Comparison of ENCODE assay signal across 19 cellular contexts in genomic region chrX:465418-465817, GRCh38.
A peak's percentile ranks its signal among the peaks of the same experiment; 100 is the strongest.
DNase-seq lines count a peak whose midpoint lies in the region; ATAC-seq and TF ChIP-seq lines count a peak whose summit lies in the region.
"Had no signal": no experiment of that assay in that cellular context is flagged by ENCODE, and none has a peak within 500 bp of the region (broad histone marks: within the 10 kb centered on the region; RNA-seq: fewer than 3 reads in every experiment).

No MANE protein-coding gene starts in this region.

- TF ChIP-seq POLR2A in sigmoid colon (IDR thresholded peaks at IDR 0.05) = no peak

- H3K4me3 Mint-ChIP-seq in brain = peak overlapping the region in 1 of 5 experiments; percentile 24
- H3K4me3 Mint-ChIP-seq in endodermal cell = no peak overlapping the region
- H3K4me3 Mint-ChIP-seq in nephron progenitor cell = no peak overlapping the region
- H3K4me3 Mint-ChIP-seq: CD4-positive, alpha-beta memory T cell; HFFc6 had no signal

- intact Hi-C loops in sigmoid colon (cut with DNase I) = no loop called here

- H3K9me3 Mint-ChIP-seq in brain (peaks cover 0 to 70% (median 17%) of the 10 kb centered on the region in 5 experiments), endodermal cell (peaks cover 7% of the 10 kb centered on the region), nephron progenitor cell (peaks cover 5% of the 10 kb centered on the region)

- H3K27me3 Mint-ChIP-seq in brain (peaks cover 3% of the 10 kb centered on the region), endodermal cell (ENCODE audit: insufficient read depth) (no peaks in the 10 kb centered on the region), nephron progenitor cell (ENCODE audit: low read depth, poor library complexity) (peaks cover 8% of the 10 kb centered on the region)
- H3K27me3 Mint-ChIP-seq: CD4-positive, alpha-beta memory T cell had no signal

- peak; percentile 22 for DNase-seq in endodermal cell
- DNase-seq in nephron progenitor cell = no peak
- DNase-seq in sigmoid colon = peak; percentile 28
- DNase-seq in SIG-M5 treated with dmso at 0.1 percent for 504 hours (lab: John Stamatoyannopoulos, UW; ENCODE audit: unreplicated experiment) = no peak
- DNase-seq in NCI-H187 (lab: John Stamatoyannopoulos, UW) = no peak
- DNase-seq in DMS 273 treated with DMSO at 0.1 percent for 48 hours (lab: John Stamatoyannopoulos, UW) = no peak
- DNase-seq: C1 segment of cervical spinal cord; Calu3; CD4-positive, alpha-beta memory T cell; COR-L47; DMS79; EL; GDM1; GOT3; HFFc6 had no signal

- ATAC-seq in GM19351 (IDR thresholded peaks at IDR 0.05; ENCODE audit: unreplicated experiment) = no peak
- ATAC-seq: GM12878 had no signal

- TF ChIP-seq CTCF in brain (conservative IDR thresholded peaks at IDR 0.05) = no peak
- no peak for TF ChIP-seq CTCF in endodermal cell (conservative IDR thresholded peaks at IDR 0.05)
- no peak for TF ChIP-seq CTCF in nephron progenitor cell (IDR thresholded peaks at IDR 0.05)
- no peak for TF ChIP-seq CTCF in sigmoid colon (IDR thresholded peaks at IDR 0.05)

- H3K27me3 ChIP-seq in endodermal cell (ENCODE audit: control insufficient read depth, insufficient read depth, low read length, poor library complexity, severe bottlenecking) = no peaks in the 10 kb centered on the region
- H3K27me3 ChIP-seq in sigmoid colon = peaks cover 0 to 27% (median 0%) of the 10 kb centered on the region in 3 donors

- H3K9me3 ChIP-seq in endodermal cell (ENCODE audit: control insufficient read depth, low read length) (no peaks in the 10 kb centered on the region), sigmoid colon (peaks cover 0 to 6% (median 0%) of the 10 kb centered on the region in 4 donors)
- H3K9me3 ChIP-seq: HAP-1 had no signal

- no peaks in the 10 kb centered on the region for H3K36me3 Mint-ChIP-seq in brain
- no peaks in the 10 kb centered on the region for H3K36me3 Mint-ChIP-seq in endodermal cell (ENCODE audit: low read depth)
- no peaks in the 10 kb centered on the region for H3K36me3 Mint-ChIP-seq in nephron progenitor cell (ENCODE audit: low read depth)
- H3K36me3 Mint-ChIP-seq: CD4-positive, alpha-beta memory T cell had no signal

- no peaks in the 10 kb centered on the region for H3K4me1 ChIP-seq in endodermal cell (ENCODE audit: control insufficient read depth, insufficient read depth, low read length)
- H3K4me1 ChIP-seq in sigmoid colon = no peaks in the 10 kb centered on the region
- H3K4me1 ChIP-seq: HAP-1 had no signal

- H3K36me3 ChIP-seq in endodermal cell (ENCODE audit: control insufficient read depth, insufficient read depth, low read length) (no peaks in the 10 kb centered on the region), sigmoid colon (no peaks in the 10 kb centered on the region)
- H3K36me3 ChIP-seq: HAP-1 had no signal

- WGBS in endodermal cell (ENCODE audit: insufficient coverage in 1 of 2, insufficient read length in 1 of 2), 2 experiments = 90% methylated on average over 18 to 22 of the region's 22 CpGs
- 83 to 91% methylated on average over 22 of the region's 22 CpGs for WGBS in sigmoid colon, 2 donors

- no peak for TF ChIP-seq EP300 in sigmoid colon (IDR thresholded peaks at IDR 0.05)

- H3K4me1 Mint-ChIP-seq in brain (peaks cover 11% of the 10 kb centered on the region), endodermal cell (no peaks in the 10 kb centered on the region), nephron progenitor cell (peaks cover 19% of the 10 kb centered on the region)

- H3K27ac ChIP-seq in endodermal cell (ENCODE audit: low read depth, low read length) (no peak overlapping the region), sigmoid colon (no peak overlapping the region)

- H3K27ac Mint-ChIP-seq in brain = peak overlapping the region in 4 of 5 experiments; percentile 37 to 90 (median 80)
- no peak overlapping the region for H3K27ac Mint-ChIP-seq in endodermal cell
- H3K27ac Mint-ChIP-seq in nephron progenitor cell = peak overlapping the region; percentile 28
- H3K27ac Mint-ChIP-seq: CD4-positive, alpha-beta memory T cell; HFFc6 had no signal

- no peak overlapping the region for H3K9ac ChIP-seq in endodermal cell (ENCODE audit: extremely low read depth, low read length, poor library complexity, severe bottlenecking)

- H3K4me3 ChIP-seq in endodermal cell (ENCODE audit: low read length) = no peak overlapping the region
- H3K4me3 ChIP-seq in sigmoid colon = no peak overlapping the region
- H3K4me3 ChIP-seq: GM12878, HAP-1 had no signal

Comparison
In these comparisons a context has a peak if more than half of its experiments do, and no peak if none do; other contexts are left out.
1. DNase-seq: peak in endodermal cell (single experiment) and sigmoid colon (single experiment); none in nephron progenitor cell (single experiment), SIG-M5 treated with dmso at 0.1 percent for 504 hours (single experiment), NCI-H187 (0 of 2) and DMS 273 treated with DMSO at 0.1 percent for 48 hours (single experiment).